In genomic region chr10:45358961-45359360, GRCh38 we compare ENCODE assay signal across 13 cellular contexts. TPM values are rescaled to one million over a fixed set of nuclear protein-coding genes. Genes with fewer than 3 reads are reported as not detected.
"Had no signal": no experiment of that assay in that cellular context is flagged by ENCODE, and none has a peak within 500 bp of the region (broad histone marks: within the 10 kb centered on the region; RNA-seq: fewer than 3 reads in every experiment).

No MANE protein-coding gene starts in this region.

RNA-seq across cellular contexts. Expression of gene ALOX5, which starts 15.1 kb away (rescaled TPM):
- total RNA-seq: lung microvascular endothelial cell, myocyte had no signal

RNA-seq across cellular contexts. Expression of gene OR13A1, which starts 43.6 kb away (rescaled TPM):
- total RNA-seq: dermis blood vessel endothelial cell, kidney epithelial cell, left cardiac atrium, left lung, lung microvascular endothelial cell, mesenteric fat pad, myocyte, occipital lobe, psoas muscle, renal cortical epithelial cell, right cardiac atrium, skeletal muscle tissue had no signal
- polyA plus RNA-seq: ovary, psoas muscle, right cardiac atrium had no signal
